In the genomic region with DNA sequence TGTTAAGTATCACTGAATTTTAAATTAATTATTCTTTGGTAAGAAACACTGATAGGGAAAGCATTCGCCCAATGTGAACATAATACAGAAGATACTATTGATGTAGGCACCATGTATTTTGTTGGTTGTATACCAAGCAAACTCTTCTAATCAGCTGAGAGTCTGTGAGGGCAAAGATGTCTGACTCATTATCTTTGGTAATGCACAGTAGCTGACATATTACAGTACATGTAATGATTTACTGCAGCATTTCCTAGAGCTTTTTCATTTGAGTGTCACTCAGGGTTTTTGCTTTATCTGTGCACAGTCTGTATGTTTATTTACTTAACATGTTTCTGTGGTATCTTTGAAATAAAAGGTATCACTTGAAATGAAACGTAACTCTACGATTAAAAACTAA, we compare ENCODE assay signal across 21 cellular contexts. TPM values are rescaled to one million over a fixed set of nuclear protein-coding genes. Genes with fewer than 3 reads are reported as not detected.
DNase-seq lines count a peak whose midpoint lies in the region; ATAC-seq and TF ChIP-seq lines count a peak whose summit lies in the region.
"Had no signal": no experiment of that assay in that cellular context is flagged by ENCODE, and none has a peak within 500 bp of the region (broad histone marks: within the 10 kb centered on the region; RNA-seq: fewer than 3 reads in every experiment).

No MANE protein-coding gene starts in this region.

- ATAC-seq in PC-3 (no peak), GM19463 (IDR thresholded peaks at IDR 0.05; ENCODE audit: unreplicated experiment) (no peak), HG02938 (IDR thresholded peaks at IDR 0.05; ENCODE audit: unreplicated experiment) (no peak)
- ATAC-seq: HCT116, Right ventricle myocardium inferior had no signal

- no peaks in the 10 kb centered on the region for H4K20me1 ChIP-seq in PC-3 (ENCODE audit: low read length)

- peak overlapping the region; percentile 78 for H3K27ac ChIP-seq in PC-3 (ENCODE audit: low read length)
- H3K27ac ChIP-seq: Peyer's patch had no signal

- no peaks in the 10 kb centered on the region for H3K9me3 ChIP-seq in PC-3 (ENCODE audit: low read length)
- H3K9me3 ChIP-seq: BE2C, Peyer's patch had no signal

- POLR2A ChIA-PET in PC-3 (lab: Charles Lee; ENCODE audit: unreplicated experiment), result no interaction called here

- BruUV-seq in PC-3 (replicated peaks; lab: Mats Ljungman, UMichigan), result no TSS peak

- peak overlapping the region; percentile 55; the same call in 1 of the 2 replicates for H3K4me2 ChIP-seq in PC-3 (ENCODE audit: low read length)

- H3K27me3 ChIP-seq in PC-3 (ENCODE audit: low read length), result no peaks in the 10 kb centered on the region
- H3K27me3 ChIP-seq: BE2C, Peyer's patch had no signal

- H3K4me3 ChIP-seq in PC-3 (ENCODE audit: low read length) (no peak overlapping the region), choroid plexus epithelial cell (ENCODE audit: low read depth, low read length) (no peak overlapping the region)
- H3K4me3 ChIP-seq: Peyer's patch had no signal

- DNase-seq in EL (peak; percentile 0), PC-3 (peak; percentile 42), choroid plexus epithelial cell (ENCODE audit: low read depth) (peak; percentile 2), kidney tubule cell (ENCODE audit: low spot score) (peak; percentile 9), ACHN (no peak), hepatic stellate cell (ENCODE audit: low spot score) (no peak)
- DNase-seq: BE2C, GOT3, KG1, MV-4-11, NCI-H1105 treated with DMSO at 0.1 percent for 48 hours, NCI-H1694, NCI-H2081 treated with DMSO at 0.1 percent for 48 hours, NCI-H2171 treated with DMSO at 0.1 percent for 48 hours, NCI-H524 treated with DMSO at 0.1 percent for 48 hours, NCI-H82, Peyer's patch had no signal

- no peaks in the 10 kb centered on the region for H3K36me3 ChIP-seq in PC-3 (ENCODE audit: low read depth, low read length)
- H3K36me3 ChIP-seq: BE2C, Peyer's patch had no signal

- in situ Hi-C loops in ACHN (cut with HindIII; ENCODE audit: low pct_ligation_motif_present, low pct_unique_long_range_greater_than_20kb, low sequenced_read_pairs), result no loop called here

- no peak for TF ChIP-seq CTCF in PC-3 (conservative IDR thresholded peaks at IDR 0.05; ENCODE audit: low read depth, low read length)
- no peak for TF ChIP-seq CTCF in choroid plexus epithelial cell (conservative IDR thresholded peaks at IDR 0.05; ENCODE audit: low read depth, low read length)

- H2AFZ ChIP-seq in PC-3 (ENCODE audit: low read length), result no peak overlapping the region

- H3K4me1 ChIP-seq in PC-3 (ENCODE audit: insufficient read depth, low read length), result peaks cover 25% of the 10 kb centered on the region
- H3K4me1 ChIP-seq: BE2C, Peyer's patch had no signal

- no peaks in the 10 kb centered on the region for H3K79me2 ChIP-seq in PC-3 (ENCODE audit: low read length)

- peak overlapping the region; percentile 9; the same call in 1 of the 2 replicates for H3K9ac ChIP-seq in PC-3 (ENCODE audit: low read length)

- H3F3A ChIP-seq in PC-3 (ENCODE audit: low read length, unreplicated experiment), result no peaks in the 10 kb centered on the region

- intact Hi-C loops in PC-3 (cut with micrococcal nuclease), result no loop called here

- H3K9me2 ChIP-seq in PC-3 (replicated peaks; ENCODE audit: low read length), result no peaks in the 10 kb centered on the region

- CTCF ChIA-PET in PC-3 (lab: Charles Lee), result no interaction called here

RNA-seq across cellular contexts. Expression of a gene that starts 49.2 kb away (rescaled TPM):
- total RNA-seq in PC-3 (2014; rRNA removed), result not detected in 2 replicates
- total RNA-seq: Peyer's patch, Right ventricle myocardium inferior had no signal

Comparison
In these comparisons a context has a peak if more than half of its experiments do, and no peak if none do; other contexts are left out.
1. DNase-seq: peak in EL (single experiment), PC-3 (single experiment), choroid plexus epithelial cell (single experiment) and kidney tubule cell (single experiment); none in ACHN (single experiment) and hepatic stellate cell (single experiment).